10 cellular contexts compared by ENCODE assay signal in genomic region chr9:109264865-109265532, GRCh38. TPM values are rescaled to one million over a fixed set of nuclear protein-coding genes. Genes with fewer than 3 reads are reported as not detected.
DNase-seq lines count a peak whose midpoint lies in the region; ATAC-seq and TF ChIP-seq lines count a peak whose summit lies in the region.
"Had no signal": no experiment of that assay in that cellular context is flagged by ENCODE, and none has a peak within 500 bp of the region (broad histone marks: within the 10 kb centered on the region; RNA-seq: fewer than 3 reads in every experiment).

No MANE protein-coding gene starts in this region.

- H3K4me3 ChIP-seq in breast epithelium, result no peak overlapping the region
- H3K4me3 ChIP-seq: smooth muscle cell had no signal

- H3K9me3 ChIP-seq in breast epithelium, result no peaks in the 10 kb centered on the region

- peak overlapping the region in 1 of 2 donors; percentile 20 for H3K27ac ChIP-seq in breast epithelium

- ATAC-seq in left cardiac atrium, result peak; percentile 64 to 76

- CTCF ChIA-PET in MCF 10A (lab: Yijun Ruan, JAX), result interaction anchor here (0.6 to 0.8 kb wide), 2 partner anchors 60 to 190 kb away, joined by 3 read pairs; no protein-coding TSS in a partner anchor

- no peak for TF ChIP-seq POLR2A in breast epithelium (IDR thresholded peaks at IDR 0.05)

- no peaks in the 10 kb centered on the region for H3K27me3 Mint-ChIP-seq in MCF 10A (ENCODE audit: insufficient read depth, unreplicated experiment)
- H3K27me3 Mint-ChIP-seq in activated T-cell treated with anti-CD3 and anti-CD28 coated beads, Interleukin-2, amount 50 U/mL, for 24 hours, result peaks cover 5% of the 10 kb centered on the region

- no peak overlapping the region for H3K27ac Mint-ChIP-seq in MCF 10A (ENCODE audit: low read depth, unreplicated experiment)
- H3K27ac Mint-ChIP-seq in activated T-cell treated with anti-CD3 and anti-CD28 coated beads, Interleukin-2, amount 50 U/mL, for 24 hours, result no peak overlapping the region

- H3K4me1 Mint-ChIP-seq in MCF 10A (ENCODE audit: insufficient read depth, unreplicated experiment), result no peaks in the 10 kb centered on the region
- H3K4me1 Mint-ChIP-seq in activated T-cell treated with anti-CD3 and anti-CD28 coated beads, Interleukin-2, amount 50 U/mL, for 24 hours (ENCODE audit: low read depth), result no peaks in the 10 kb centered on the region

- peaks cover 14% of the 10 kb centered on the region for H3K36me3 Mint-ChIP-seq in MCF 10A (ENCODE audit: insufficient read depth, unreplicated experiment)
- no peaks in the 10 kb centered on the region for H3K36me3 Mint-ChIP-seq in activated T-cell treated with anti-CD3 and anti-CD28 coated beads, Interleukin-2, amount 50 U/mL, for 24 hours (ENCODE audit: low read depth)

- DNase-seq in breast epithelium (ENCODE audit: low spot score in 2 of 2) (peak; percentile 41 to 66), MCF 10A (ENCODE audit: unreplicated experiment) (no peak), SHP77 treated with DMSO at 0.1 percent for 48 hours (lab: John Stamatoyannopoulos, UW) (peak; percentile 48), left cardiac atrium (peak; percentile 50), ureter (ENCODE audit: low spot score) (peak; percentile 62), NOMO-1 (lab: John Stamatoyannopoulos, UW; ENCODE audit: unreplicated experiment in 2 of 2) (no peak), iPS-NIHi7 (ENCODE audit: extremely low spot score) (no peak)
- no peak for DNase-seq in activated T-cell treated with anti-CD3 and anti-CD28 coated beads, Interleukin-2, amount 50 U/mL, for 24 hours
- DNase-seq: activated CD8-positive, alpha-beta memory T cell treated with anti-CD3 and anti-CD28 coated beads, Interleukin-2, amount 50 U/mL, for 4 hours had no signal

- no peaks in the 10 kb centered on the region for H3K36me3 ChIP-seq in breast epithelium

- TF ChIP-seq CTCF in breast epithelium (IDR thresholded peaks at IDR 0.05), result no peak
- TF ChIP-seq CTCF in MCF 10A (IDR thresholded peaks at IDR 0.05; ENCODE audit: unreplicated experiment), result no peak

- H3K4me3 Mint-ChIP-seq in MCF 10A (ENCODE audit: unreplicated experiment), result no peak overlapping the region
- no peak overlapping the region for H3K4me3 Mint-ChIP-seq in activated T-cell treated with anti-CD3 and anti-CD28 coated beads, Interleukin-2, amount 50 U/mL, for 24 hours

- intact Hi-C loops in breast epithelium (cut with DNase I; ENCODE audit: low total_unique reads) (no loop called here), MCF 10A (cut with micrococcal nuclease) (no loop called here), left cardiac atrium (cut with DNase I) (no loop called here)

- no peaks in the 10 kb centered on the region for H3K27me3 ChIP-seq in breast epithelium

- POLR2A ChIA-PET in MCF 10A (lab: Yijun Ruan, JAX), result no interaction called here

- no peaks in the 10 kb centered on the region for H3K4me1 ChIP-seq in breast epithelium

- H3K9me3 Mint-ChIP-seq in MCF 10A (ENCODE audit: unreplicated experiment), result no peaks in the 10 kb centered on the region
- peaks cover 3% of the 10 kb centered on the region for H3K9me3 Mint-ChIP-seq in activated T-cell treated with anti-CD3 and anti-CD28 coated beads, Interleukin-2, amount 50 U/mL, for 24 hours

- no TSS peak for BruUV-seq in MCF 10A (replicated peaks; lab: Mats Ljungman, UMichigan)

RNA-seq across cellular contexts. Expression of gene EPB41L4B, which starts 55.9 kb away (rescaled TPM):
- total RNA-seq in breast epithelium, result 10 to 100 TPM; 11.5 to 47.2 (median 16.0) TPM
- 20.2 and 23.7 TPM in 2 replicates for total RNA-seq in MCF 10A (2022)
- 10 to 100 TPM; 19.4 to 21.6 TPM for total RNA-seq in left cardiac atrium
- 15.9 TPM for total RNA-seq in ureter

Comparison
In these comparisons a context has a peak if more than half of its experiments do, and no peak if none do; other contexts are left out.
1. DNase-seq: peak in breast epithelium (2 of 2), SHP77 treated with DMSO at 0.1 percent for 48 hours (single experiment), left cardiac atrium (single experiment) and ureter (single experiment); none in MCF 10A (single experiment), NOMO-1 (0 of 2), activated T-cell treated with anti-CD3 and anti-CD28 coated beads, Interleukin-2, amount 50 U/mL, for 24 hours (single experiment) and iPS-NIHi7 (single experiment).